Comparison of ENCODE assay signal across 36 cellular contexts in genomic region chr10:74490551-74490950, GRCh38.
"Had no signal": no experiment of that assay in that cellular context is flagged by ENCODE, and none has a peak within 500 bp of the region (broad histone marks: within the 10 kb centered on the region; RNA-seq: fewer than 3 reads in every experiment).

No MANE protein-coding gene starts in this region.

- H3K4me3 ChIP-seq: adrenal gland, breast epithelium, cardiac muscle cell, coronary artery, dorsolateral prefrontal cortex, esophagus muscularis mucosa, gastrocnemius medialis, heart right ventricle had no signal

- H3K36me3 ChIP-seq: adrenal gland, cardiac muscle cell, esophagus muscularis mucosa, gastrocnemius medialis, heart right ventricle, WERI-Rb-1 had no signal

- H3K4me1 ChIP-seq: breast epithelium, gastrocnemius medialis, heart right ventricle had no signal

- H3K27ac Mint-ChIP-seq: activated B cell treated with CpG ODN at 0.5 μM for 24 hours; activated CD8-positive, alpha-beta T cell treated with anti-CD3 and anti-CD28 coated beads for 36 hours; activated naive CD4-positive, alpha-beta T cell treated with anti-CD3 and anti-CD28 coated beads for 36 hours; activated naive CD4-positive, alpha-beta T cell treated with anti-CD3 and anti-CD28 coated beads, Interleukin-2, amount 50 U/mL, for 24 hours; activated naive CD8-positive, alpha-beta T cell treated with anti-CD3 and anti-CD28 coated beads for 36 hours; activated naive CD8-positive, alpha-beta T cell treated with anti-CD3 and anti-CD28 coated beads, Interleukin-2, amount 50 U/mL, for 24 hours; activated T-helper 17 cell treated with anti-CD3 and anti-CD28 coated beads, Interleukin-2, amount 50 U/mL, for 72 hours; brain; dendritic cell treated with granulocyte-macrophage colony-stimulating factor and Interleukin-4, amounts not matched to agents 40 ng/mL and 50 ng/mL, for 4 days; T-helper 17 cell; T-helper 2 cell treated with Interferon-gamma antibody and Interleukin-4, amounts not matched to agents 5 μg/mL and 100 μg/mL, for 36 hours had no signal

- H3K27ac ChIP-seq: breast epithelium, cardiac muscle cell, coronary artery, dorsolateral prefrontal cortex, esophagus muscularis mucosa, foreskin keratinocyte, gastrocnemius medialis, heart right ventricle, WERI-Rb-1 had no signal

- ATAC-seq: activated CD4-positive, CD25-positive, alpha-beta regulatory T cell treated with anti-CD3 and anti-CD28 coated beads, Interleukin-2, amount 50 U/mL, for 24 hours; activated CD8-positive, alpha-beta T cell treated with anti-CD3 and anti-CD28 coated beads for 36 hours; activated naive CD8-positive, alpha-beta T cell treated with anti-CD3 and anti-CD28 coated beads, Interleukin-2, amount 50 U/mL, for 24 hours; activated T-cell treated with anti-CD3 and anti-CD28 coated beads, Interleukin-2, amount 50 U/mL, for 4 hours; activated T-helper 17 cell treated with anti-CD3 and anti-CD28 coated beads, Interleukin-2, amount 50 U/mL, for 72 hours; foreskin keratinocyte; gastrocnemius medialis; heart right ventricle; T-helper 17 cell had no signal

- H3K27me3 Mint-ChIP-seq: activated B cell treated with CpG ODN at 0.5 μM for 24 hours; activated CD8-positive, alpha-beta T cell treated with anti-CD3 and anti-CD28 coated beads for 36 hours; activated naive CD4-positive, alpha-beta T cell treated with anti-CD3 and anti-CD28 coated beads, Interleukin-2, amount 50 U/mL, for 24 hours; activated naive CD8-positive, alpha-beta T cell treated with anti-CD3 and anti-CD28 coated beads for 36 hours; activated naive CD8-positive, alpha-beta T cell treated with anti-CD3 and anti-CD28 coated beads, Interleukin-2, amount 50 U/mL, for 24 hours; activated T-helper 17 cell treated with anti-CD3 and anti-CD28 coated beads, Interleukin-2, amount 50 U/mL, for 72 hours; brain; dendritic cell treated with granulocyte-macrophage colony-stimulating factor and Interleukin-4, amounts not matched to agents 40 ng/mL and 50 ng/mL, for 4 days; T-helper 17 cell had no signal

- H3K9me3 Mint-ChIP-seq: activated B cell treated with CpG ODN at 0.5 μM for 24 hours; activated CD8-positive, alpha-beta T cell treated with anti-CD3 and anti-CD28 coated beads for 36 hours; activated naive CD4-positive, alpha-beta T cell treated with anti-CD3 and anti-CD28 coated beads for 36 hours; activated T-cell treated with anti-CD3 and anti-CD28 coated beads, Interleukin-2, amount 50 U/mL, for 4 hours had no signal

- H3K4me1 Mint-ChIP-seq: activated B cell treated with CpG ODN at 0.5 μM for 24 hours; activated naive CD4-positive, alpha-beta T cell treated with anti-CD3 and anti-CD28 coated beads, Interleukin-2, amount 50 U/mL, for 24 hours; activated T-helper 17 cell treated with anti-CD3 and anti-CD28 coated beads, Interleukin-2, amount 50 U/mL, for 72 hours had no signal

- DNase-seq: activated B cell treated with CpG ODN at 0.5 μM for 24 hours; activated CD4-positive, alpha-beta T cell treated with anti-CD3 and anti-CD28 coated beads for 48 hours; activated CD4-positive, alpha-beta T cell treated with anti-CD3 and anti-CD28 coated beads, Interleukin-2, amount 50 U/mL, for 1 hour; activated CD4-positive, alpha-beta T cell treated with anti-CD3 and anti-CD28 coated beads, Interleukin-2, amount 50 U/mL, for 48 hours; activated CD8-positive, alpha-beta memory T cell treated with anti-CD3 and anti-CD28 coated beads for 24 hours; activated CD8-positive, alpha-beta T cell treated with anti-CD3 and anti-CD28 coated beads for 36 hours; activated effector memory CD4-positive, alpha-beta T cell treated with anti-CD3 and anti-CD28 coated beads, Interleukin-2, amount 50 U/mL, for 16 hours; activated naive CD4-positive, alpha-beta T cell treated with anti-CD3 and anti-CD28 coated beads for 36 hours; activated naive CD8-positive, alpha-beta T cell treated with anti-CD3 and anti-CD28 coated beads for 36 hours; activated naive CD8-positive, alpha-beta T cell treated with anti-CD3 and anti-CD28 coated beads, Interleukin-2, amount 50 U/mL, for 24 hours; activated T-cell treated with anti-CD3 and anti-CD28 coated beads, Interleukin-2, amount 50 U/mL, for 4 hours; adrenal gland; amygdala; aorta; central memory CD4-positive, alpha-beta T cell; cerebellar nuclear complex; dorsolateral prefrontal cortex; effector memory CD4-positive, alpha-beta T cell; erythroblast; foreskin keratinocyte; gastrocnemius medialis; heart right ventricle; T-helper 1 cell; T-helper 17 cell; T1000; WERI-Rb-1 had no signal

- H3K27me3 ChIP-seq: adrenal gland, breast epithelium, cardiac muscle cell, dorsolateral prefrontal cortex, esophagus muscularis mucosa, foreskin keratinocyte, gastrocnemius medialis, heart right ventricle had no signal

- H3K9me3 ChIP-seq: adrenal gland, breast epithelium, esophagus muscularis mucosa, gastrocnemius medialis, heart right ventricle had no signal

- H3K4me3 Mint-ChIP-seq: activated B cell treated with CpG ODN at 0.5 μM for 24 hours; activated CD8-positive, alpha-beta T cell treated with anti-CD3 and anti-CD28 coated beads for 36 hours; activated naive CD4-positive, alpha-beta T cell treated with anti-CD3 and anti-CD28 coated beads for 36 hours; activated naive CD4-positive, alpha-beta T cell treated with anti-CD3 and anti-CD28 coated beads, Interleukin-2, amount 50 U/mL, for 24 hours; activated naive CD8-positive, alpha-beta T cell treated with anti-CD3 and anti-CD28 coated beads for 36 hours; activated naive CD8-positive, alpha-beta T cell treated with anti-CD3 and anti-CD28 coated beads, Interleukin-2, amount 50 U/mL, for 24 hours; activated T-cell treated with anti-CD3 and anti-CD28 coated beads, Interleukin-2, amount 50 U/mL, for 4 hours; activated T-helper 17 cell treated with anti-CD3 and anti-CD28 coated beads, Interleukin-2, amount 50 U/mL, for 72 hours; brain; dendritic cell treated with granulocyte-macrophage colony-stimulating factor and Interleukin-4, amounts not matched to agents 40 ng/mL and 50 ng/mL, for 4 days; T-helper 17 cell; T-helper 2 cell treated with Interferon-gamma antibody and Interleukin-4, amounts not matched to agents 5 μg/mL and 100 μg/mL, for 36 hours had no signal
